In the genomic region with DNA sequence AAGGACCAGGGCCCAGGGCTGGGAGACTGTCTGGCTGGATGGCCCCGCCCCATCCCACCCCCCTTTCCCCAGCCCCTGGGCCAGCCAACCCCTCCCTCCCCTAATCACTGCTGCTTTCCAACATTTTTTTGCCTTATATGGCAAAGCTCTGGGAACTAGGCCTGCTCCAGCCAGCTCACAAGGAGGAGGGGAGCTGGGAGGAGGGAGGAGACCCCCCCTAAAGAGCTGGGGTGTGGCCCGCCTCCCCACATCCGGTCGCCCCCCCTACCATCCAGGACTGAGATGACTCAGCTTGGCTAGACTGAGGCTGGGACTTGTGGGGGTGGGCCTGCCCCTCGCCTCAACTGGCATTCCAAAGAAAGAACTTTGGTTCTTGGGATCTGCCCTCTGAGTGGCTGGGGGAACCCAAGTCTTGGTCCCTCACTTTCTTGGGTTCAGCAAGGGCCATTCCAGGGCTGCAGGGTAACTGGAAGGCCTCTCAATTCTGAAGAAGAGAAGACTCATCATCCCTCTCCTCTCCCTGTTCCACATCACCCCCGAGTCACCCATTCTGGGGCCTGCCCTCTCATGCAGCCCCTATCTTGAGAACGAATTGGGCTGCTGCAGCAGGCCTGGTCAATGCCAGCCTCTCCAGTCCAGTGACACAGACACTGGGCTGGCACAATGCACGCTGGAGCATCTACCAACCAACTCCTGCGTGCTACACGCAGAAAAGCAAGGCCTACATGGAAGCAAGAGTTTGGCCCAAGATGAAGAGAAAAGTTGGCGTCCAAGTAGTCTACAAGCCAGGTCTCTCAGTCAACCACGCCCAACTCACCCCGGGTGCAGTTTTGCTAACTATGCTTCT, we compare ENCODE assay signal across 1 cellular context.
TF ChIP-seq lines count a peak whose summit lies in the region.

No MANE protein-coding gene starts in this region.

TF ChIP-seq in GM23338, 12 proteins besides CTCF, POLR2A, EP300 and RAD21:
- peak; percentile 46 for TF ChIP-seq POLR2AphosphoS5 (IDR thresholded peaks at IDR 0.05; ENCODE audit: low read depth)
- TF ChIP-seq STAT1 (IDR thresholded peaks at IDR 0.05; ENCODE audit: unreplicated experiment): no peak
- TF ChIP-seq, protein P1, sequence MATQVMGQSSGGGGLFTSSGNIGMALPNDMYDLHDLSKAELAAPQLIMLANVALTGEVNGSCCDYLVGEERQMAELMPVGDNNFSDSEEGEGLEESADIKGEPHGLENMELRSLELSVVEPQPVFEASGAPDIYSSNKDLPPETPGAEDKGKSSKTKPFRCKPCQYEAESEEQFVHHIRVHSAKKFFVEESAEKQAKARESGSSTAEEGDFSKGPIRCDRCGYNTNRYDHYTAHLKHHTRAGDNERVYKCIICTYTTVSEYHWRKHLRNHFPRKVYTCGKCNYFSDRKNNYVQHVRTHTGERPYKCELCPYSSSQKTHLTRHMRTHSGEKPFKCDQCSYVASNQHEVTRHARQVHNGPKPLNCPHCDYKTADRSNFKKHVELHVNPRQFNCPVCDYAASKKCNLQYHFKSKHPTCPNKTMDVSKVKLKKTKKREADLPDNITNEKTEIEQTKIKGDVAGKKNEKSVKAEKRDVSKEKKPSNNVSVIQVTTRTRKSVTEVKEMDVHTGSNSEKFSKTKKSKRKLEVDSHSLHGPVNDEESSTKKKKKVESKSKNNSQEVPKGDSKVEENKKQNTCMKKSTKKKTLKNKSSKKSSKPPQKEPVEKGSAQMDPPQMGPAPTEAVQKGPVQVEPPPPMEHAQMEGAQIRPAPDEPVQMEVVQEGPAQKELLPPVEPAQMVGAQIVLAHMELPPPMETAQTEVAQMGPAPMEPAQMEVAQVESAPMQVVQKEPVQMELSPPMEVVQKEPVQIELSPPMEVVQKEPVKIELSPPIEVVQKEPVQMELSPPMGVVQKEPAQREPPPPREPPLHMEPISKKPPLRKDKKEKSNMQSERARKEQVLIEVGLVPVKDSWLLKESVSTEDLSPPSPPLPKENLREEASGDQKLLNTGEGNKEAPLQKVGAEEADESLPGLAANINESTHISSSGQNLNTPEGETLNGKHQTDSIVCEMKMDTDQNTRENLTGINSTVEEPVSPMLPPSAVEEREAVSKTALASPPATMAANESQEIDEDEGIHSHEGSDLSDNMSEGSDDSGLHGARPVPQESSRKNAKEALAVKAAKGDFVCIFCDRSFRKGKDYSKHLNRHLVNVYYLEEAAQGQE (IDR thresholded peaks at IDR 0.05; ENCODE audit: unreplicated experiment): peak; percentile 2
- TF ChIP-seq EZH2 (IDR thresholded peaks at IDR 0.05; ENCODE audit: low read depth, unreplicated experiment): no peak
